ENCODE assay signal across 8 cellular contexts in genomic region chr5:140926903-140927573, GRCh38. TPM values are rescaled to one million over a fixed set of nuclear protein-coding genes. Genes with fewer than 3 reads are reported as not detected.
DNase-seq lines count a peak whose midpoint lies in the region; ATAC-seq and TF ChIP-seq lines count a peak whose summit lies in the region.

No MANE protein-coding gene starts in this region.

- H3K9me3 Mint-ChIP-seq in mesothelial cell of epicardium, result no peaks in the 10 kb centered on the region

- peak overlapping the region; percentile 39 to 82 (median 66) for H3K4me3 ChIP-seq in dorsolateral prefrontal cortex

- H3K4me3 Mint-ChIP-seq in mesothelial cell of epicardium, result peak overlapping the region; percentile 85

- intact Hi-C loops in dorsolateral prefrontal cortex (cut with DNase I), result loop anchor here (1.0 to 5.0 kb wide), 4 partner anchors 40 to 114 kb away; partner anchors contain the start of gene PCDHAC2 (in 2 of the 2)

- H3K27ac ChIP-seq in dorsolateral prefrontal cortex, result peak overlapping the region in 25 of 59 donors; percentile 1 to 70 (median 40)

- peaks cover 0 to 4% (median 0%) of the 10 kb centered on the region in 45 donors for H3K27me3 ChIP-seq in dorsolateral prefrontal cortex

- peaks cover 12% of the 10 kb centered on the region for H3K4me1 Mint-ChIP-seq in mesothelial cell of epicardium

- ATAC-seq in HG03135 (IDR thresholded peaks at IDR 0.05; ENCODE audit: unreplicated experiment), result no peak
- no peak for ATAC-seq in GM21423 (IDR thresholded peaks at IDR 0.05; ENCODE audit: unreplicated experiment)

- peak overlapping the region; percentile 75 for H3K27ac Mint-ChIP-seq in mesothelial cell of epicardium

- TF ChIP-seq CTCF in dorsolateral prefrontal cortex (IDR thresholded peaks at IDR 0.05 in 54 of 56, conservative IDR thresholded peaks at IDR 0.05 in 2 of 56; ENCODE audit: low read depth in 1 of 56, partially characterized antibody in 56 of 56) (no peak), mesothelial cell of epicardium (IDR thresholded peaks at IDR 0.05; ENCODE audit: unreplicated experiment) (no peak)

- H3K36me3 Mint-ChIP-seq in mesothelial cell of epicardium, result no peaks in the 10 kb centered on the region

- peaks cover 6% of the 10 kb centered on the region for H3K27me3 Mint-ChIP-seq in mesothelial cell of epicardium (ENCODE audit: low read depth)

- peak; percentile 2 for DNase-seq in stimulated activated CD4-positive, alpha-beta T cell treated with anti-CD3 and anti-CD28 coated beads, Interleukin-15, amount 100 ng/mL, for 24 hours
- no peak for DNase-seq in stimulated activated CD4-positive, alpha-beta T cell treated with anti-CD3 and anti-CD28 coated beads, Interleukin-12 subunit alpha, Interleukin-12 subunit beta, amount 100 ng/mL, for 4 hours
- DNase-seq in dorsolateral prefrontal cortex (peak in 5 of 10 donors; percentile 13 to 50 (median 28)), mesothelial cell of epicardium (ENCODE audit: low spot score in 2 of 2, unreplicated experiment in 2 of 2) (peak in 1 of 2 experiments; percentile 27), retina (no peak)
- no peak for DNase-seq in stimulated activated CD4-positive, alpha-beta T cell treated with anti-CD3 and anti-CD28 coated beads, Interleukin-4, amount 100 ng/mL, for 4 hours

RNA-seq across cellular contexts. Expression of gene PCDHAC1, which starts 0.9 kb away (rescaled TPM):
- total RNA-seq in dorsolateral prefrontal cortex (10 to 100 TPM in 1 of 120 experiments, 1 to 10 TPM in 119; 3.1 to 10.3 (median 6.1) TPM), mesothelial cell of epicardium (9.2 to 10.1 TPM (median 9.7 TPM) in 3 replicates)

RNA-seq across cellular contexts. Expression of gene PCDHAC2, which starts 39.2 kb away (rescaled TPM):
- total RNA-seq in dorsolateral prefrontal cortex (10 to 100 TPM; 11.9 to 40.6 (median 25.2) TPM), mesothelial cell of epicardium (12.1 to 12.7 TPM (median 12.4 TPM) in 3 replicates)

RNA-seq across cellular contexts. Expression of gene PCDHA13, which starts 45.1 kb away (rescaled TPM):
- 1 to 10 TPM; 2.4 to 8.2 (median 5.0) TPM for total RNA-seq in dorsolateral prefrontal cortex
- total RNA-seq in mesothelial cell of epicardium, result 5.4 to 6.1 TPM (median 5.8 TPM) in 3 replicates

RNA-seq across cellular contexts. Expression of gene PCDHA12, which starts 51.9 kb away (rescaled TPM):
- 1 to 10 TPM; 3.1 to 8.8 (median 5.4) TPM for total RNA-seq in dorsolateral prefrontal cortex
- total RNA-seq in mesothelial cell of epicardium, result 22.5 to 22.8 TPM (median 22.5 TPM) in 3 replicates

RNA-seq across cellular contexts. Expression of gene PCDHA11, which starts 58.3 kb away (rescaled TPM):
- total RNA-seq in dorsolateral prefrontal cortex, result 10 to 100 TPM in 5 of 120 experiments, 1 to 10 TPM in 115; 3.6 to 14.6 (median 6.6) TPM
- 11.7 to 12.8 TPM (median 11.8 TPM) in 3 replicates for total RNA-seq in mesothelial cell of epicardium
